ENCODE assay signal across 11 cellular contexts in genomic region chr1:11691928-11692711, GRCh38. TPM values are rescaled to one million over a fixed set of nuclear protein-coding genes. Genes with fewer than 3 reads are reported as not detected.
DNase-seq lines count a peak whose midpoint lies in the region; ATAC-seq and TF ChIP-seq lines count a peak whose summit lies in the region.
"Had no signal": no experiment of that assay in that cellular context is flagged by ENCODE, and none has a peak within 500 bp of the region (broad histone marks: within the 10 kb centered on the region; RNA-seq: fewer than 3 reads in every experiment).

No MANE protein-coding gene starts in this region.

- 0 out of 2 replicates have a peak, but pooled peaks cover 4% of the 10 kb centered on the region for H3K9me1 ChIP-seq in IMR-90 (ENCODE audit: insufficient read depth, low read length)

- H4K20me1 ChIP-seq in IMR-90 (ENCODE audit: insufficient read depth, low read length) (no peaks in the 10 kb centered on the region), neural cell (ENCODE audit: insufficient read depth) (no peaks in the 10 kb centered on the region)

- peaks cover 12% of the 10 kb centered on the region for H3K27me3 ChIP-seq in CD8-positive, alpha-beta T cell (ENCODE audit: insufficient read depth, low read length)
- peaks cover 56% of the 10 kb centered on the region for H3K27me3 ChIP-seq in IMR-90 (ENCODE audit: control insufficient read depth, insufficient read depth, low read length)
- no peaks in the 10 kb centered on the region for H3K27me3 ChIP-seq in neural cell (ENCODE audit: insufficient read depth, low read depth, low read length)

- DNase-seq in CD8-positive, alpha-beta T cell = no peak
- DNase-seq in IMR-90 = no peak
- DNase-seq in coronary artery (ENCODE audit: low spot score) = no peak
- no peak for DNase-seq in kidney glomerular epithelial cell (lab: John Stamatoyannopoulos, UW)
- DNase-seq in amniotic stem cell (lab: John Stamatoyannopoulos, UW) = no peak
- DNase-seq in NCI-H526 (lab: John Stamatoyannopoulos, UW) = no peak
- no peak for DNase-seq in NCI-H748 treated with DMSO at 0.1 percent for 48 hours (lab: John Stamatoyannopoulos, UW)
- DNase-seq: effector CD8-positive, alpha-beta T cell; Karpas-422; sigmoid colon had no signal

- TF ChIP-seq POLR2A in IMR-90 (IDR thresholded peaks at IDR 0.05; ENCODE audit: low read depth, low read length) = no peak

- H3F3A ChIP-seq in neural cell (ENCODE audit: insufficient read depth, low read length, poor library complexity, severe bottlenecking) = no peaks in the 10 kb centered on the region

- H3K79me1 ChIP-seq in IMR-90 (ENCODE audit: low read depth in 1 of 2, low read length in 2 of 2) = no peaks in the 10 kb centered on the region

- peak overlapping the region; percentile 16 for H2AK9ac ChIP-seq in IMR-90 (replicated peaks; ENCODE audit: low read depth, low read length, poor library complexity)

- no peak overlapping the region for H2AK5ac ChIP-seq in IMR-90 (ENCODE audit: low read depth, low read length)

- no peak overlapping the region for H3K27ac ChIP-seq in CD8-positive, alpha-beta T cell (ENCODE audit: low read depth, low read length)
- H3K27ac ChIP-seq in IMR-90 (ENCODE audit: insufficient read depth, low read length) (no peak overlapping the region), coronary artery (no peak overlapping the region), neural cell (ENCODE audit: low read length) (peak overlapping the region; percentile 44)
- H3K27ac ChIP-seq: sigmoid colon had no signal

- ATAC-seq in CD8-positive, alpha-beta T cell = no peak
- no peak for ATAC-seq in IMR-90 (ENCODE audit: low read depth)

- no peak overlapping the region for H3K18ac ChIP-seq in IMR-90 (ENCODE audit: low read depth, low read length)

- H3K4me3 Mint-ChIP-seq in CD8-positive, alpha-beta T cell = peak overlapping the region; percentile 75

- no peak overlapping the region for H3K4ac ChIP-seq in IMR-90 (ENCODE audit: low read depth, low read length)

- no peak for TF ChIP-seq EP300 in neural cell (conservative IDR thresholded peaks at IDR 0.05; ENCODE audit: poor library complexity, severe bottlenecking)

- H3K4me2 ChIP-seq in IMR-90 (ENCODE audit: low read depth, low read length) (no peak overlapping the region), neural cell (ENCODE audit: low read length) (peak overlapping the region; percentile 55)

- H3K9me3 Mint-ChIP-seq in CD8-positive, alpha-beta T cell = no peaks in the 10 kb centered on the region

- no peak overlapping the region for H4K8ac ChIP-seq in IMR-90 (ENCODE audit: low read depth in 2 of 2, low read length in 2 of 2)

- no peak overlapping the region for H2BK15ac ChIP-seq in IMR-90 (ENCODE audit: low read depth, low read length)

- H3K27me3 Mint-ChIP-seq in CD8-positive, alpha-beta T cell (ENCODE audit: low read depth) = peaks cover 32% of the 10 kb centered on the region

- no peak overlapping the region for H4K91ac ChIP-seq in IMR-90 (ENCODE audit: insufficient read depth, low read depth, low read length)

- TF ChIP-seq CTCF in CD8-positive, alpha-beta T cell (IDR thresholded peaks at IDR 0.05) = no peak
- no peak for TF ChIP-seq CTCF in IMR-90 (conservative IDR thresholded peaks at IDR 0.05; ENCODE audit: low read depth, low read length)
- TF ChIP-seq CTCF in coronary artery (IDR thresholded peaks at IDR 0.05) = no peak
- TF ChIP-seq CTCF in neural cell (IDR thresholded peaks at IDR 0.05; ENCODE audit: poor library complexity, severe bottlenecking) = peak; percentile 11

- no peak overlapping the region for H2BK20ac ChIP-seq in IMR-90 (ENCODE audit: low read depth, low read length)

- H3K9me3 ChIP-seq in CD8-positive, alpha-beta T cell (ENCODE audit: low read length) = no peaks in the 10 kb centered on the region
- H3K9me3 ChIP-seq in IMR-90 (ENCODE audit: control insufficient read depth, insufficient read depth, low read length) (no peaks in the 10 kb centered on the region), neural cell (ENCODE audit: low read length) (no peaks in the 10 kb centered on the region)
- H3K9me3 ChIP-seq: sigmoid colon had no signal

- peak overlapping the region; percentile 0 for H3K4me3 ChIP-seq in CD8-positive, alpha-beta T cell (ENCODE audit: low read depth, low read length)
- no peak overlapping the region for H3K4me3 ChIP-seq in IMR-90 (ENCODE audit: insufficient read depth, low read depth, low read length)
- peak overlapping the region; percentile 64 for H3K4me3 ChIP-seq in coronary artery
- H3K4me3 ChIP-seq in neural cell (ENCODE audit: low read length) = peak overlapping the region; percentile 88

- in situ Hi-C loops in IMR-90 (cut with MboI; ENCODE audit: low sequenced_read_pairs) = no loop called here

- dilution Hi-C loops in IMR-90 (cut with HindIII; ENCODE audit: low sequenced_read_pairs, unreplicated experiment) = no loop called here

- H4K5ac ChIP-seq in IMR-90 (ENCODE audit: low read depth, low read length) = no peak overlapping the region

- POLR2A ChIA-PET in CD8-positive, alpha-beta T cell (lab: Charles Lee) = no interaction called here
- POLR2A ChIA-PET in IMR-90 (lab: Charles Lee; ENCODE audit: unreplicated experiment) = no interaction called here

- H3K14ac ChIP-seq in IMR-90 (replicated peaks; ENCODE audit: low read depth, low read length) = no peak overlapping the region

- no peaks in the 10 kb centered on the region for H3K36me3 ChIP-seq in CD8-positive, alpha-beta T cell (ENCODE audit: insufficient read depth, low read length)
- H3K36me3 ChIP-seq in IMR-90 (ENCODE audit: control insufficient read depth, insufficient read depth, low read length) = no peaks in the 10 kb centered on the region
- H3K36me3 ChIP-seq in neural cell (ENCODE audit: insufficient read depth, low read length) = no peaks in the 10 kb centered on the region
- H3K36me3 ChIP-seq: sigmoid colon had no signal

- no peaks in the 10 kb centered on the region for H3K36me3 Mint-ChIP-seq in CD8-positive, alpha-beta T cell

- no peak overlapping the region for H3K23ac ChIP-seq in IMR-90 (ENCODE audit: low read depth, low read length)

- BruUV-seq in IMR-90 (replicated peaks; lab: Mats Ljungman, UMichigan) = no TSS peak

- intact Hi-C loops in CD8-positive, alpha-beta T cell (cut with DNase I, micrococcal nuclease) = no loop called here
- intact Hi-C loops in IMR-90 (cut with micrococcal nuclease) = no loop called here

- no peak overlapping the region for H3K27ac Mint-ChIP-seq in CD8-positive, alpha-beta T cell

- TF ChIP-seq RAD21 in IMR-90 (IDR thresholded peaks at IDR 0.05; ENCODE audit: low read length) = no peak
- no peak for TF ChIP-seq RAD21 in neural cell (conservative IDR thresholded peaks at IDR 0.05)

- 4% methylated on average over 33 of the region's 64 CpGs; no CpG with 5 or more reads in 1 of the 2 experiments for WGBS in IMR-90 (ENCODE audit: extremely low coverage in 2 of 2, insufficient read length in 1 of 2), 2 experiments

- H3K56ac ChIP-seq in IMR-90 (ENCODE audit: extremely low read depth, insufficient read depth, low read length) = no peak overlapping the region

- CTCF ChIA-PET in CD8-positive, alpha-beta T cell (lab: Charles Lee) = no interaction called here
- CTCF ChIA-PET in IMR-90 (lab: Yijun Ruan, JAX) = no interaction called here

- no peak overlapping the region for H2BK120ac ChIP-seq in IMR-90 (ENCODE audit: low read depth, low read length)

- no peaks in the 10 kb centered on the region for H3K9me2 ChIP-seq in neural cell (ENCODE audit: insufficient read depth, low read length)

- H2BK5ac ChIP-seq in IMR-90 (ENCODE audit: low read depth, low read length, poor library complexity, severe bottlenecking) = no peak overlapping the region

- H3K9ac ChIP-seq in IMR-90 (ENCODE audit: low read depth, low read length) (no peak overlapping the region), neural cell (ENCODE audit: low read length) (peak overlapping the region; percentile 90)

- no peak overlapping the region for H2AFZ ChIP-seq in IMR-90 (replicated peaks; ENCODE audit: low read length, poor library complexity)
- peak overlapping the region; percentile 76 for H2AFZ ChIP-seq in neural cell (ENCODE audit: low read depth, low read length)

- peaks cover 28% of the 10 kb centered on the region for H3K4me1 Mint-ChIP-seq in CD8-positive, alpha-beta T cell (ENCODE audit: low read depth)

- H3K4me1 ChIP-seq in CD8-positive, alpha-beta T cell (ENCODE audit: insufficient read depth, low read length) = peaks cover 29% of the 10 kb centered on the region
- peaks cover 3% of the 10 kb centered on the region; the same call in 1 of the 2 replicates for H3K4me1 ChIP-seq in IMR-90 (ENCODE audit: control insufficient read depth, insufficient read depth, low read length)

- peaks cover 23% of the 10 kb centered on the region for H3K79me2 ChIP-seq in neural cell (replicated peaks; ENCODE audit: insufficient read depth, low read length)

RNA-seq across cellular contexts. Expression of gene DRAXIN, which starts 0.6 kb away (rescaled TPM):
- under 1 TPM; 0.08 to 0.11 TPM for total RNA-seq in CD8-positive, alpha-beta T cell
- under 0.01 TPM in 2 replicates for total RNA-seq in IMR-90 (2012; rRNA removed)
- polyA plus RNA-seq in IMR-90 (2012; rRNA removed) (0.01 and 0.02 TPM in 2 replicates), neural cell (33.5 and 35.5 TPM in 2 replicates)
- 0.02 TPM in 1 of 2 replicates, not detected in the other for polyA plus RNA-seq in IMR-90 (2012; cell fraction: cytosol; rRNA removed)
- polyA plus RNA-seq in IMR-90 (2012; cell fraction: nucleus; rRNA removed; ENCODE audit: low replicate concordance) = 0.01 TPM in 1 of 2 replicates, not detected in the other
- polyA minus RNA-seq in neural cell = 69.0 and 75.7 TPM in 2 replicates

RNA-seq across cellular contexts. Expression of gene MAD2L2, which starts 11.2 kb away (rescaled TPM):
- total RNA-seq in CD8-positive, alpha-beta T cell = 10 to 100 TPM; 28.7 to 29.4 TPM
- total RNA-seq in IMR-90 (2012; rRNA removed) = 44.6 and 47.5 TPM in 2 replicates
- polyA plus RNA-seq in IMR-90 (2012; rRNA removed) (70.9 and 80.4 TPM in 2 replicates), neural cell (182 and 203 TPM in 2 replicates)
- 71.3 and 77.4 TPM in 2 replicates for polyA plus RNA-seq in IMR-90 (2012; cell fraction: cytosol; rRNA removed)
- 53.4 and 70.4 TPM in 2 replicates for polyA plus RNA-seq in IMR-90 (2012; cell fraction: nucleus; rRNA removed; ENCODE audit: low replicate concordance)
- polyA minus RNA-seq in neural cell = 88.1 and 104 TPM in 2 replicates

RNA-seq across cellular contexts. Expression of gene FBXO6, which starts 28.1 kb away (rescaled TPM):
- 1 to 10 TPM; 2.9 to 3.3 TPM for total RNA-seq in CD8-positive, alpha-beta T cell
- 6.4 and 6.8 TPM in 2 replicates for total RNA-seq in IMR-90 (2012; rRNA removed)
- polyA plus RNA-seq in IMR-90 (2012; rRNA removed) = 7.5 and 9.9 TPM in 2 replicates
- polyA plus RNA-seq in IMR-90 (2012; cell fraction: cytosol; rRNA removed) = 7.1 and 11.6 TPM in 2 replicates
- polyA plus RNA-seq in IMR-90 (2012; cell fraction: nucleus; rRNA removed; ENCODE audit: low replicate concordance) = 2.6 and 3.8 TPM in 2 replicates
- 0.68 and 2.3 TPM in 2 replicates for polyA plus RNA-seq in neural cell
- polyA minus RNA-seq in neural cell = 0.69 and 1.2 TPM in 2 replicates

RNA-seq across cellular contexts. Expression of gene FBXO44, which starts 37.4 kb away (rescaled TPM):
- 10 to 100 TPM; 35.9 to 36.0 TPM for total RNA-seq in CD8-positive, alpha-beta T cell
- 7.8 and 9.3 TPM in 2 replicates for total RNA-seq in IMR-90 (2012; rRNA removed)
- polyA plus RNA-seq in IMR-90 (2012; rRNA removed) = 25.5 and 30.5 TPM in 2 replicates
- 23.4 and 34.2 TPM in 2 replicates for polyA plus RNA-seq in IMR-90 (2012; cell fraction: cytosol; rRNA removed)
- 165 and 273 TPM in 2 replicates for polyA plus RNA-seq in IMR-90 (2012; cell fraction: nucleus; rRNA removed; ENCODE audit: low replicate concordance)
- 119 and 126 TPM in 2 replicates for polyA plus RNA-seq in neural cell
- polyA minus RNA-seq in neural cell = 47.3 and 56.0 TPM in 2 replicates

RNA-seq across cellular contexts. Expression of gene FBXO2, which starts 37.9 kb away (rescaled TPM):
- total RNA-seq in CD8-positive, alpha-beta T cell = 1 to 10 TPM; 3.4 to 3.5 TPM
- 0.36 and 0.56 TPM in 2 replicates for total RNA-seq in IMR-90 (2012; rRNA removed)
- 1.7 and 2.1 TPM in 2 replicates for polyA plus RNA-seq in IMR-90 (2012; rRNA removed)
- polyA plus RNA-seq in IMR-90 (2012; cell fraction: cytosol; rRNA removed) = 4.2 and 9.1 TPM in 2 replicates
- polyA plus RNA-seq in IMR-90 (2012; cell fraction: nucleus; rRNA removed; ENCODE audit: low replicate concordance) = 6.0 and 6.5 TPM in 2 replicates
- polyA plus RNA-seq in neural cell = 16.6 and 24.7 TPM in 2 replicates
- 6.8 and 8.3 TPM in 2 replicates for polyA minus RNA-seq in neural cell
